In genomic region chr15:77579498-77580188, GRCh38 we compare ENCODE assay signal across 25 cellular contexts. TPM values are rescaled to one million over a fixed set of nuclear protein-coding genes. Genes with fewer than 3 reads are reported as not detected.
"Had no signal": no experiment of that assay in that cellular context is flagged by ENCODE, and none has a peak within 500 bp of the region (broad histone marks: within the 10 kb centered on the region; RNA-seq: fewer than 3 reads in every experiment).

No MANE protein-coding gene starts in this region.

- H3K9me3 ChIP-seq: left lung, lower lobe of right lung, pancreas, prostate gland, right lobe of liver, testis, thyroid gland, transverse colon, upper lobe of left lung, vagina had no signal

- H3K4me2 ChIP-seq: smooth muscle cell had no signal

- H3K27ac ChIP-seq: left lung, lower lobe of right lung, pancreas, prostate gland, right lobe of liver, testis, thyroid gland, transverse colon, upper lobe of left lung, vagina had no signal

- DNase-seq: hippocampal formation; left colon; lower lobe of right lung; mammary epithelial cell; mesenchymal stem cell; naive thymus-derived CD8-positive, alpha-beta T cell; pancreas; right lobe of liver; stimulated activated CD4-positive, alpha-beta T cell treated with anti-CD3 and anti-CD28 coated beads, Interleukin-1b, Interleukin-23, amount 100 ng/mL, for 48 hours; stimulated activated CD4-positive, alpha-beta T cell treated with anti-CD3 and anti-CD28 coated beads, Interleukin-2, amount 100 ng/mL, for 48 hours; stimulated activated CD4-positive, alpha-beta T cell treated with anti-CD3 and anti-CD28 coated beads, Interleukin-4, amount 100 ng/mL, for 4 hours; stimulated activated CD8-positive, alpha-beta memory T cell treated with anti-CD3 and anti-CD28 coated beads, Interleukin-4, amount 100 ng/mL, for 48 hours; stimulated activated naive CD4-positive, alpha-beta T cell treated with Interleukin-2 at 50 U/mL for 16 hours; stimulated activated naive CD8-positive, alpha-beta T cell treated with anti-CD3 and anti-CD28 coated beads, Interleukin-15, amount 100 ng/mL, for 72 hours; testis; transverse colon had no signal

- H3K4me3 Mint-ChIP-seq: naive thymus-derived CD8-positive, alpha-beta T cell; nephron; neural crest cell; stimulated activated memory B cell treated with anti-CD40 and anti-IgM and Interleukin-4, amounts not matched to agents 10 μg/mL and 1 μg/mL and 100 μg/mL, for 72 hours; stimulated activated naive CD8-positive, alpha-beta T cell treated with anti-CD3 and anti-CD28 coated beads, Interleukin-15, amount 100 ng/mL, for 72 hours had no signal

- H3K4me1 ChIP-seq: left lung, lower lobe of right lung, pancreas, prostate gland, right lobe of liver, testis, upper lobe of left lung, vagina had no signal

- H3K27ac Mint-ChIP-seq: naive thymus-derived CD8-positive, alpha-beta T cell; nephron; stimulated activated memory B cell treated with anti-CD40 and anti-IgM and Interleukin-4, amounts not matched to agents 10 μg/mL and 1 μg/mL and 100 μg/mL, for 72 hours had no signal

- H3K4me3 ChIP-seq: left lung, lower lobe of right lung, pancreas, prostate gland, right lobe of liver, smooth muscle cell, testis, thyroid gland, transverse colon, upper lobe of left lung, vagina had no signal

- H3K27me3 ChIP-seq: left lung, pancreas, right lobe of liver, testis, thyroid gland, transverse colon, upper lobe of left lung, vagina had no signal

- ATAC-seq: left colon; lower lobe of right lung; naive thymus-derived CD8-positive, alpha-beta T cell; pancreas; stimulated activated memory B cell treated with anti-CD40 and anti-IgM and Interleukin-4, amounts not matched to agents 10 μg/mL and 1 μg/mL and 100 μg/mL, for 72 hours; stimulated activated naive CD8-positive, alpha-beta T cell treated with anti-CD3 and anti-CD28 coated beads, Interleukin-15, amount 100 ng/mL, for 72 hours had no signal

- H3K36me3 Mint-ChIP-seq: naive thymus-derived CD8-positive, alpha-beta T cell; stimulated activated memory B cell treated with anti-CD40 and anti-IgM and Interleukin-4, amounts not matched to agents 10 μg/mL and 1 μg/mL and 100 μg/mL, for 72 hours had no signal

- H3K9me3 Mint-ChIP-seq: naive thymus-derived CD8-positive, alpha-beta T cell; nephron; neural crest cell; stimulated activated memory B cell treated with anti-CD40 and anti-IgM and Interleukin-4, amounts not matched to agents 10 μg/mL and 1 μg/mL and 100 μg/mL, for 72 hours; stimulated activated naive CD8-positive, alpha-beta T cell treated with anti-CD3 and anti-CD28 coated beads, Interleukin-15, amount 100 ng/mL, for 72 hours had no signal

- H3K36me3 ChIP-seq: left lung, lower lobe of right lung, pancreas, prostate gland, right lobe of liver, thyroid gland, transverse colon, upper lobe of left lung, vagina had no signal

- H3K4me1 Mint-ChIP-seq: stimulated activated naive CD8-positive, alpha-beta T cell treated with anti-CD3 and anti-CD28 coated beads, Interleukin-15, amount 100 ng/mL, for 72 hours had no signal

- H3K27me3 Mint-ChIP-seq: naive thymus-derived CD8-positive, alpha-beta T cell; stimulated activated naive CD8-positive, alpha-beta T cell treated with anti-CD3 and anti-CD28 coated beads, Interleukin-15, amount 100 ng/mL, for 72 hours had no signal

RNA-seq across cellular contexts. Expression of gene LINGO1, which starts 53.1 kb away (rescaled TPM):
- total RNA-seq: naive thymus-derived CD8-positive, alpha-beta T cell had no signal
